ENCODE assay signal across 28 cellular contexts in genomic region chr15:56442354-56442753, GRCh38.
"Had no signal": no experiment of that assay in that cellular context is flagged by ENCODE, and none has a peak within 500 bp of the region (broad histone marks: within the 10 kb centered on the region; RNA-seq: fewer than 3 reads in every experiment).

No MANE protein-coding gene starts in this region.

- FAIRE-seq: colon, endometrium, frontal cortex had no signal

- ATAC-seq: activated CD8-positive, alpha-beta T cell treated with anti-CD3 and anti-CD28 coated beads for 36 hours; activated naive CD8-positive, alpha-beta T cell treated with anti-CD3 and anti-CD28 coated beads, Interleukin-2, amount 50 U/mL, for 24 hours; body of pancreas; esophagus mucosa had no signal

- H3K36me3 ChIP-seq: adrenal gland had no signal

- H3K4me3 ChIP-seq: adrenal gland, body of pancreas had no signal

- H3K27me3 ChIP-seq: adrenal gland, body of pancreas had no signal

- H3K27ac ChIP-seq: adrenal gland, body of pancreas had no signal

- H3K4me1 ChIP-seq: adrenal gland, body of pancreas had no signal

- H3K9me3 ChIP-seq: adrenal gland, body of pancreas had no signal

- DNase-seq: activated CD4-positive, alpha-beta T cell treated with anti-CD3 and anti-CD28 coated beads for 1 hour; activated CD4-positive, alpha-beta T cell treated with anti-CD3 and anti-CD28 coated beads for 4 hours; activated CD4-positive, alpha-beta T cell treated with anti-CD3 and anti-CD28 coated beads, Interleukin-2, amount 10 ng/mL, durations not matched to agents 7 days and 5 days; activated CD4-positive, alpha-beta T cell treated with anti-CD3 and anti-CD28 coated beads, Interleukin-2, amount 50 U/mL, for 4 hours; activated CD4-positive, CD25-positive, alpha-beta regulatory T cell; activated CD8-positive, alpha-beta memory T cell treated with anti-CD3 and anti-CD28 coated beads for 24 hours; activated CD8-positive, alpha-beta T cell treated with anti-CD3 and anti-CD28 coated beads for 36 hours; activated effector memory CD4-positive, alpha-beta T cell treated with anti-CD3 and anti-CD28 coated beads, Interleukin-2, amount 50 U/mL, for 16 hours; activated naive CD4-positive, alpha-beta T cell treated with anti-CD3 and anti-CD28 coated beads for 36 hours; activated naive CD8-positive, alpha-beta T cell treated with anti-CD3 and anti-CD28 coated beads for 36 hours; activated naive CD8-positive, alpha-beta T cell treated with anti-CD3 and anti-CD28 coated beads, Interleukin-2, amount 50 U/mL, for 24 hours; activated T-cell treated with anti-CD3 and anti-CD28 coated beads, Interleukin-2, amount 50 U/mL, for 48 hours; adrenal gland; amygdala; aorta; body of pancreas; caudate nucleus; cortex of kidney; dermis blood vessel endothelial cell; effector CD4-positive, alpha-beta T cell; foreskin fibroblast; head of caudate nucleus; hippocampal formation; T-helper 2 cell had no signal
